1 cellular context compared by ENCODE assay signal in the genomic region with DNA sequence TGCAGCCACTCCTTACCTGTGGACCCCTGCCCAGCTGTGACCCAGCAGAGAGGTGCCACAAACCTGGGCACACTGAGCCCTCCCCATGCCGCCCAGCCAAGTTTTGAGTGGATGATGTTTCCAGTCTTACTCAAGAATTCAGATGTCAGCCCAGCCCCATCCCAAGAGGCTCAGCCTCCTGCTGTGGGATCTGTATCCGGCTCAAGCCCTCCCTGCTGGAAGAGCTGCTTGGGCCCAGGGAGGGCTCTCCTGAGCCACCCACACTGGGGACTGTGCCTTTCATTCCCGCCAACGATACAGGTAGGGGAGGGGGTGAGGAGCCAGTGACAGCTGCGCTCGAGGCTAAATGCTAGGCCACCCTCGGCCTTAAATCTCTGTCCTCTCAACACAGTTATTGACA.
TF ChIP-seq lines count a peak whose summit lies in the region.

No MANE protein-coding gene starts in this region.

TF ChIP-seq in HepG2, 621 proteins besides CTCF, POLR2A, EP300 and RAD21 (continued from another document):
- TF ChIP-seq, protein P1, sequence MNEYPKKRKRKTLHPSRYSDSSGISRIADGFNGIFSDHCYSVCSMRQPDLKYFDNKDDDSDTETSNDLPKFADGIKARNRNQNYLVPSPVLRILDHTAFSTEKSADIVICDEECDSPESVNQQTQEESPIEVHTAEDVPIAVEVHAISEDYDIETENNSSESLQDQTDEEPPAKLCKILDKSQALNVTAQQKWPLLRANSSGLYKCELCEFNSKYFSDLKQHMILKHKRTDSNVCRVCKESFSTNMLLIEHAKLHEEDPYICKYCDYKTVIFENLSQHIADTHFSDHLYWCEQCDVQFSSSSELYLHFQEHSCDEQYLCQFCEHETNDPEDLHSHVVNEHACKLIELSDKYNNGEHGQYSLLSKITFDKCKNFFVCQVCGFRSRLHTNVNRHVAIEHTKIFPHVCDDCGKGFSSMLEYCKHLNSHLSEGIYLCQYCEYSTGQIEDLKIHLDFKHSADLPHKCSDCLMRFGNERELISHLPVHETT (CRISPR knock-in tag; conservative IDR thresholded peaks at IDR 0.05), result no peak
- no peak for TF ChIP-seq HOMEZ (CRISPR knock-in tag; IDR thresholded peaks at IDR 0.05; ENCODE audit: low read depth)
- no peak for TF ChIP-seq TFE3 (CRISPR knock-in tag; IDR thresholded peaks at IDR 0.05)
- TF ChIP-seq SMAD9 (CRISPR knock-in tag; IDR thresholded peaks at IDR 0.05), result no peak
- no peak for TF ChIP-seq ZNF691 (CRISPR knock-in tag; IDR thresholded peaks at IDR 0.05; ENCODE audit: borderline replicate concordance, low read depth)
- TF ChIP-seq ZNF138 (CRISPR knock-in tag; IDR thresholded peaks at IDR 0.05; ENCODE audit: low read depth), result no peak
- TF ChIP-seq ZNF432 (CRISPR knock-in tag; IDR thresholded peaks at IDR 0.05; ENCODE audit: borderline replicate concordance), result no peak
- no peak for TF ChIP-seq MLLT10 (CRISPR knock-in tag; IDR thresholded peaks at IDR 0.05)
- no peak for TF ChIP-seq THYN1 (CRISPR knock-in tag; IDR thresholded peaks at IDR 0.05; ENCODE audit: borderline replicate concordance, low read depth)
- no peak for TF ChIP-seq CBX2 (IDR thresholded peaks at IDR 0.05; ENCODE audit: low read depth, low read length)
- TF ChIP-seq CBX2 (CRISPR knock-in tag; IDR thresholded peaks at IDR 0.05; ENCODE audit: low read depth), result no peak
- TF ChIP-seq DBP (CRISPR knock-in tag; IDR thresholded peaks at IDR 0.05; ENCODE audit: not compliant biosample characterization), result no peak
- TF ChIP-seq PRPF4 (IDR thresholded peaks at IDR 0.05; ENCODE audit: low read depth, low read length, poor library complexity, severe bottlenecking), result no peak
- TF ChIP-seq SRSF4 (IDR thresholded peaks at IDR 0.05; ENCODE audit: low read depth, low read length, poor library complexity, severe bottlenecking), result no peak
- TF ChIP-seq HOXA5 (CRISPR knock-in tag; IDR thresholded peaks at IDR 0.05), result no peak
- no peak for TF ChIP-seq FOXK2 (IDR thresholded peaks at IDR 0.05)
